In the genomic region with DNA sequence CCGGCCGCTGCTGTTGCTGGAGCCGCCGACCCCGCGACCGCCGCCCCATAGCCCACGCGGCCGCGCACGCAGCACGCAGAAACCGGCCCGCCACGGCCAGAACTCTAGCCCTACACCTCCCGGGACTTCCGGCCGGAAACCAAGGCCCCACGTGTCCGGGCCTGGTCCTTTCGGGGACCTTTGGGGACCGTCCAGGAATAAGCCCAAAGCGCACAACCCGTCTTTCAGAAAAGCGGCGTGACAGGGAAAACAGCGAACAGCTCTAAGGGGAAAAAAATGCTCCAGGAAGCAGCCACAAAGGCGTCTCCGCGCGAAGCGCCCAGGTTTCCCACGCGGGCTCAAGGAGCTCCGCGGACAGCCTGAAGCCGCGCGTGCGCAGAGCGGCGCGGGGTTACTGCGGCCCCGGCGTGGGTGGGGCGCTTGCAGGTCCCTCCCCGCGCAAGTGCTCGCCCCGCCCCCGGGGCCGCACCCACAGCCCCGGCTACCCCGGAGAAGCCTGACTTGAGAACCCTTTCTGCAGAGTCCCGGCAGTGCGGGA, we compare ENCODE assay signal across 7 cellular contexts. TPM values are rescaled to one million over a fixed set of nuclear protein-coding genes. Genes with fewer than 3 reads are reported as not detected.
DNase-seq lines count a peak whose midpoint lies in the region; ATAC-seq, FAIRE-seq and TF ChIP-seq lines count a peak whose summit lies in the region.

Gene NSUN2 (minus strand): TSS at position 114 of the 538 bp plus-strand sequence. CDS start 65 bp downstream, at position 49.
A gene with protein sequence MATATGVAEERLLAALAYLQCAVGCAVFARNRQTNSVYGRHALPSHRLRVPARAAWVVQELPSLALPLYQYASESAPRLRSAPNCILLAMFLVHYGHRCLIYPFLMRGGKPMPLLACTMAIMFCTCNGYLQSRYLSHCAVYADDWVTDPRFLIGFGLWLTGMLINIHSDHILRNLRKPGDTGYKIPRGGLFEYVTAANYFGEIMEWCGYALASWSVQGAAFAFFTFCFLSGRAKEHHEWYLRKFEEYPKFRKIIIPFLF (plus strand): TSS at position 510 of the 538 bp plus-strand sequence. CDS start 137 bp downstream, outside the sequence.

- peak within 1 kb of the TSS; percentile 96 for H2AFZ ChIP-seq in astrocyte (ENCODE audit: low read depth, low read length)

- peak within 1 kb of the TSS; percentile 97 for H3K27ac Mint-ChIP-seq in astrocyte (ENCODE audit: unreplicated experiment)

- H3K27me3 Mint-ChIP-seq in astrocyte (ENCODE audit: low read depth, unreplicated experiment) = no peaks in the 10 kb centered on the region

- H3K4me1 ChIP-seq in astrocyte (ENCODE audit: insufficient read depth, low read length) = peaks cover 7% of the 10 kb centered on the region

- peaks cover 20% of the 10 kb centered on the region for H3K36me3 ChIP-seq in astrocyte (ENCODE audit: insufficient read depth, low read length)

- no peak for FAIRE-seq in astrocyte (lab: Jason Lieb, UNC)

- H4K20me1 ChIP-seq in astrocyte (ENCODE audit: insufficient read depth, low read length) = peaks cover 81% of the 10 kb centered on the region

- ATAC-seq in GM18511 (IDR thresholded peaks at IDR 0.05; ENCODE audit: unreplicated experiment) (peak; percentile 90), HG03025 (IDR thresholded peaks at IDR 0.05; ENCODE audit: low FRiP score, unreplicated experiment) (peak; percentile 88)

- peak within 1 kb of the TSS; percentile 98 for H3K4me3 Mint-ChIP-seq in astrocyte (ENCODE audit: unreplicated experiment)

- peak within 1 kb of the TSS; percentile 86 for H3K4me3 ChIP-seq in astrocyte (ENCODE audit: insufficient read depth, low read depth, low read length)

- peaks cover 89% of the 10 kb centered on the region for H3K79me2 ChIP-seq in astrocyte (ENCODE audit: insufficient read depth, low read length)

- DNase-seq in NCI-H2029 treated with DMSO at 0.1 percent for 48 hours (lab: John Stamatoyannopoulos, UW) (peak; percentile 68), T-helper 22 cell (ENCODE audit: low read depth) (peak; percentile 85), astrocyte (ENCODE audit: low read depth) (peak; percentile 78), hepatic stellate cell (ENCODE audit: low spot score) (peak; percentile 96), renal cortical epithelial cell (ENCODE audit: low read depth) (peak; percentile 70)

- no peaks in the 10 kb centered on the region for H3K9me3 Mint-ChIP-seq in astrocyte (ENCODE audit: unreplicated experiment)

- TF ChIP-seq CTCF in astrocyte (IDR thresholded peaks at IDR 0.05; ENCODE audit: insufficient read depth, low read depth, low read length) = no peak

- peaks cover 13% of the 10 kb centered on the region for H3K36me3 Mint-ChIP-seq in astrocyte (ENCODE audit: low read depth, unreplicated experiment)

- H3K27me3 ChIP-seq in astrocyte (ENCODE audit: insufficient read depth, low read length) = no peaks in the 10 kb centered on the region

- peaks cover 21% of the 10 kb centered on the region for H3K4me1 Mint-ChIP-seq in astrocyte (ENCODE audit: low read depth, unreplicated experiment)

- H3K9me3 ChIP-seq in astrocyte (ENCODE audit: insufficient read depth, low read depth, low read length) = no peaks in the 10 kb centered on the region

- peak within 1 kb of the TSS; percentile 98 for H3K9ac ChIP-seq in astrocyte (ENCODE audit: low read length)

- peak within 1 kb of the TSS; percentile 98 for H3K4me2 ChIP-seq in astrocyte (ENCODE audit: low read length)

- H3K27ac ChIP-seq in astrocyte (ENCODE audit: low read depth, low read length) = peak within 1 kb of the TSS; percentile 100

RNA-seq across cellular contexts. Expression of gene NSUN2, which starts in this region (rescaled TPM):
- total RNA-seq in astrocyte (71.5 and 78.8 TPM in 2 replicates), renal cortical epithelial cell (78.1 and 87.3 TPM in 2 replicates)

RNA-seq across cellular contexts. Expression of the second gene that starts in this region (rescaled TPM):
- 27.6 and 30.6 TPM in 2 replicates for total RNA-seq in astrocyte
- total RNA-seq in renal cortical epithelial cell = 25.9 and 45.1 TPM in 2 replicates

Comparison
In these comparisons a context has a peak if more than half of its experiments do, and no peak if none do; other contexts are left out.
1. Peak in every context shown above with its lines: DNase-seq, ATAC-seq, H3K4me3 ChIP-seq and H3K27ac ChIP-seq.